13 cellular contexts compared by ENCODE assay signal in the genomic region with DNA sequence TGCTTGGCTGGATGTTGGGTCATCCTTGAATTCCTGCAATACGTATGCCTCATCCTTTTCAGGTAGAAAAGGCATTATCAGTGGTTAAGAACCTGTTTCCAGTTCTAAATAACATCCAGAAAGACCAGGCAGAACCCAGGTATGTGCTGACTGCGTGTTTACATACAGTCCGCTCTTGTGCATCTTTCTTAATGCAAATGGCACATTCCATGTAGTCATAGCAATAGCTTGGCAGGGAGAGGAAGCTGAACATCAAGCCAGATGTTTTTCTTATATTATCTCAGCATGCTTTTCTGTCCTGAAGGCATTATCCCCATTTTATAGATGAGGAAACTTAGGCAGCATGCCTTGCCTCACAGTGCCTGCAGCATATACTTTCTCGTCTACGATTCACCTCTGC. TPM values are rescaled to one million over a fixed set of nuclear protein-coding genes. Genes with fewer than 3 reads are reported as not detected.
DNase-seq lines count a peak whose midpoint lies in the region; ATAC-seq and TF ChIP-seq lines count a peak whose summit lies in the region.
"Had no signal": no experiment of that assay in that cellular context is flagged by ENCODE, and none has a peak within 500 bp of the region (broad histone marks: within the 10 kb centered on the region; RNA-seq: fewer than 3 reads in every experiment).

No MANE protein-coding gene starts in this region.

- H3K27me3 ChIP-seq in neural cell (ENCODE audit: insufficient read depth, low read depth, low read length) (no peaks in the 10 kb centered on the region), uterus (no peaks in the 10 kb centered on the region), HAP-1 (ENCODE audit: low read depth) (no peaks in the 10 kb centered on the region)

- H3K79me2 ChIP-seq in neural cell (replicated peaks; ENCODE audit: insufficient read depth, low read length): peaks cover 76% of the 10 kb centered on the region

- peak overlapping the region; percentile 95 for H3K27ac ChIP-seq in neural cell (ENCODE audit: low read length)
- no peak overlapping the region for H3K27ac ChIP-seq in uterus

- no peak for TF ChIP-seq POLR2A in uterus (IDR thresholded peaks at IDR 0.05)

- H3K4me3 ChIP-seq in AG09309 (ENCODE audit: control insufficient read depth, low read depth, low read length) (peak overlapping the region; percentile 77), HFF-Myc (replicated peaks; ENCODE audit: low read depth, low read length) (peak overlapping the region; percentile 81), choroid plexus epithelial cell (ENCODE audit: low read depth, low read length) (no peak overlapping the region), neural cell (ENCODE audit: low read length) (peak overlapping the region; percentile 91), uterus (no peak overlapping the region), HAP-1 (no peak overlapping the region)

- in situ Hi-C loops in HAP-1 (cut with MboI; ENCODE audit: low sequenced_read_pairs): no loop called here

- TF ChIP-seq EP300 in neural cell (conservative IDR thresholded peaks at IDR 0.05; ENCODE audit: poor library complexity, severe bottlenecking): no peak

- H3F3A ChIP-seq in neural cell (ENCODE audit: insufficient read depth, low read length, poor library complexity, severe bottlenecking): peaks cover 11% of the 10 kb centered on the region

- DNase-seq in AG09309 (ENCODE audit: low read depth) (no peak), HFF-Myc (ENCODE audit: extremely low read depth, low read depth) (peak; percentile 59), choroid plexus epithelial cell (ENCODE audit: low read depth) (peak; percentile 29), uterus (no peak), HAP-1 (ENCODE audit: low spot score in 2 of 2) (no peak)
- DNase-seq in activated naive CD4-positive, alpha-beta T cell treated with anti-CD3 and anti-CD28 coated beads, Interleukin-2, amount 10 ng/mL, durations not matched to agents 7 days and 5 days: no peak
- DNase-seq: activated naive CD4-positive, alpha-beta T cell treated with anti-CD3 and anti-CD28 coated beads for 36 hours; central memory CD4-positive, alpha-beta T cell; mammary epithelial cell; NCI-H1048 had no signal

- no peaks in the 10 kb centered on the region for H3K9me3 ChIP-seq in neural cell (ENCODE audit: low read length)
- no peaks in the 10 kb centered on the region for H3K9me3 ChIP-seq in uterus
- H3K9me3 ChIP-seq in HAP-1: no peaks in the 10 kb centered on the region

- H3K9ac ChIP-seq in neural cell (ENCODE audit: low read length): no peak overlapping the region

- H3K36me3 Mint-ChIP-seq in activated naive CD4-positive, alpha-beta T cell treated with anti-CD3 and anti-CD28 coated beads, Interleukin-2, amount 10 ng/mL, durations not matched to agents 7 days and 5 days: no peaks in the 10 kb centered on the region

- peak overlapping the region; percentile 71 for H3K4me2 ChIP-seq in neural cell (ENCODE audit: low read length)

- H3K9me2 ChIP-seq in neural cell (ENCODE audit: insufficient read depth, low read length): no peaks in the 10 kb centered on the region

- no peak overlapping the region for H3K4me3 Mint-ChIP-seq in activated naive CD4-positive, alpha-beta T cell treated with anti-CD3 and anti-CD28 coated beads, Interleukin-2, amount 10 ng/mL, durations not matched to agents 7 days and 5 days

- H3K27me3 Mint-ChIP-seq in activated naive CD4-positive, alpha-beta T cell treated with anti-CD3 and anti-CD28 coated beads, Interleukin-2, amount 10 ng/mL, durations not matched to agents 7 days and 5 days: peaks cover 45% of the 10 kb centered on the region

- H3K4me1 ChIP-seq in uterus: no peaks in the 10 kb centered on the region
- peaks cover 18% of the 10 kb centered on the region for H3K4me1 ChIP-seq in HAP-1

- intact Hi-C loops in uterus (cut with DNase I; ENCODE audit: low total_unique reads): no loop called here

- TF ChIP-seq CTCF in AG09309 (IDR thresholded peaks at IDR 0.05; ENCODE audit: control insufficient read depth, insufficient read depth, low read depth, low read length, missing control alignments) (no peak), HFF-Myc (IDR thresholded peaks at IDR 0.05; ENCODE audit: low read depth, low read length, missing control alignments) (no peak), choroid plexus epithelial cell (conservative IDR thresholded peaks at IDR 0.05; ENCODE audit: low read depth, low read length) (no peak), neural cell (IDR thresholded peaks at IDR 0.05; ENCODE audit: poor library complexity, severe bottlenecking) (no peak), uterus (IDR thresholded peaks at IDR 0.05) (no peak)

- H3K36me3 ChIP-seq in neural cell (ENCODE audit: insufficient read depth, low read length) (no peaks in the 10 kb centered on the region), uterus (no peaks in the 10 kb centered on the region), HAP-1 (replicated peaks) (no peaks in the 10 kb centered on the region)

- H2AFZ ChIP-seq in neural cell (ENCODE audit: low read depth, low read length): no peak overlapping the region

- peaks cover 9% of the 10 kb centered on the region for H4K20me1 ChIP-seq in neural cell (ENCODE audit: insufficient read depth)

- TF ChIP-seq RAD21 in neural cell (conservative IDR thresholded peaks at IDR 0.05): no peak

- no peak overlapping the region for H3K27ac Mint-ChIP-seq in activated naive CD4-positive, alpha-beta T cell treated with anti-CD3 and anti-CD28 coated beads, Interleukin-2, amount 10 ng/mL, durations not matched to agents 7 days and 5 days
- H3K27ac Mint-ChIP-seq: activated naive CD4-positive, alpha-beta T cell treated with anti-CD3 and anti-CD28 coated beads for 36 hours had no signal

- H3K4me1 Mint-ChIP-seq in activated naive CD4-positive, alpha-beta T cell treated with anti-CD3 and anti-CD28 coated beads, Interleukin-2, amount 10 ng/mL, durations not matched to agents 7 days and 5 days: peaks cover 4% of the 10 kb centered on the region

- no peak for ATAC-seq in GM18868 (IDR thresholded peaks at IDR 0.05; ENCODE audit: unreplicated experiment)

- CTCF ChIA-PET in activated naive CD4-positive, alpha-beta T cell treated with anti-CD3 and anti-CD28 coated beads, Interleukin-2, amount 10 ng/mL, durations not matched to agents 7 days and 5 days (lab: Charles Lee): no interaction called here

- no peaks in the 10 kb centered on the region for H3K9me3 Mint-ChIP-seq in activated naive CD4-positive, alpha-beta T cell treated with anti-CD3 and anti-CD28 coated beads, Interleukin-2, amount 10 ng/mL, durations not matched to agents 7 days and 5 days

TF ChIP-seq in neural cell, 6 proteins besides CTCF, POLR2A, EP300 and RAD21:
- TF ChIP-seq TAF1 (IDR thresholded peaks at IDR 0.05; ENCODE audit: low read depth) (no peak), EZH2 (IDR thresholded peaks at IDR 0.05; ENCODE audit: borderline replicate concordance, insufficient read depth, low read length, poor library complexity, severe bottlenecking) (no peak), REST (IDR thresholded peaks at IDR 0.05; ENCODE audit: borderline replicate concordance) (no peak), SMC3 (conservative IDR thresholded peaks at IDR 0.05; ENCODE audit: poor library complexity) (no peak), MXI1 (conservative IDR thresholded peaks at IDR 0.05; ENCODE audit: poor library complexity, severe bottlenecking) (no peak), POLR2AphosphoS5 (IDR thresholded peaks at IDR 0.05) (peak; percentile 10)

RNA-seq across cellular contexts. Expression of gene DCLK2, which starts 2.1 kb away (rescaled TPM):
- 134 and 154 TPM in 2 replicates for polyA plus RNA-seq in neural cell
- 225 and 228 TPM in 2 replicates for polyA minus RNA-seq in neural cell
- total RNA-seq in uterus: 10 to 100 TPM in 2 of 4 donors, 1 to 10 TPM in 1, under 1 TPM in 1; 0.29 to 27.5 (median 10.1) TPM
- total RNA-seq: activated CD8-positive, alpha-beta memory T cell treated with anti-CD3 and anti-CD28 coated beads for 36 hours; activated naive CD4-positive, alpha-beta T cell treated with anti-CD3 and anti-CD28 coated beads for 36 hours had no signal

Comparison
In these comparisons a context has a peak if more than half of its experiments do, and no peak if none do; other contexts are left out.
1. DNase-seq: peak in HFF-Myc (single experiment) and choroid plexus epithelial cell (single experiment); none in AG09309 (single experiment), uterus (0 of 2), activated naive CD4-positive, alpha-beta T cell treated with anti-CD3 and anti-CD28 coated beads, Interleukin-2, amount 10 ng/mL, durations not matched to agents 7 days and 5 days (single experiment) and HAP-1 (0 of 2).
2. H3K4me3 ChIP-seq: peak in AG09309 (single experiment), HFF-Myc (single experiment) and neural cell (single experiment); none in choroid plexus epithelial cell (single experiment), uterus (0 of 2) and HAP-1 (single experiment).